22 cellular contexts compared by ENCODE assay signal in genomic region chr12:59649203-59649602, GRCh38. TPM values are rescaled to one million over a fixed set of nuclear protein-coding genes. Genes with fewer than 3 reads are reported as not detected.
DNase-seq lines count a peak whose midpoint lies in the region; ATAC-seq and TF ChIP-seq lines count a peak whose summit lies in the region.
"Had no signal": no experiment of that assay in that cellular context is flagged by ENCODE, and none has a peak within 500 bp of the region (broad histone marks: within the 10 kb centered on the region; RNA-seq: fewer than 3 reads in every experiment).

No MANE protein-coding gene starts in this region.

- CTCF ChIA-PET in A673 (lab: Charles Lee) = no interaction called here

- H3K4me3 ChIP-seq in A673 (ENCODE audit: low read depth, low read length, poor library complexity, severe bottlenecking) (no peak overlapping the region), fibroblast of villous mesenchyme (ENCODE audit: low read depth, low read length) (no peak overlapping the region), transverse colon (no peak overlapping the region)
- H3K4me3 ChIP-seq: left ventricle myocardium inferior, MG63, psoas muscle had no signal

- POLR2A ChIA-PET in A673 (lab: Charles Lee; ENCODE audit: low non-redundant PET) = no interaction called here

- H3K27me3 ChIP-seq in A673 (replicated peaks; ENCODE audit: insufficient read depth, low read depth, low read length, poor library complexity) (no peaks in the 10 kb centered on the region), transverse colon (no peaks in the 10 kb centered on the region)
- H3K27me3 ChIP-seq: MG63 had no signal

- H3K36me3 ChIP-seq in A673 (ENCODE audit: insufficient read depth, low read length, poor library complexity, severe bottlenecking) (no peaks in the 10 kb centered on the region), transverse colon (no peaks in the 10 kb centered on the region)
- H3K36me3 ChIP-seq: left ventricle myocardium inferior, MG63 had no signal

- no peak for TF ChIP-seq EP300 in transverse colon (IDR thresholded peaks at IDR 0.05; ENCODE audit: low read depth)

- no peak for ATAC-seq in HG03571 (IDR thresholded peaks at IDR 0.05; ENCODE audit: unreplicated experiment)
- ATAC-seq in activated CD4-positive, CD25-positive, alpha-beta regulatory T cell treated with anti-CD3 and anti-CD28 coated beads, Interleukin-2, amount 50 U/mL, for 24 hours = no peak
- no peak for ATAC-seq in HG02885 (IDR thresholded peaks at IDR 0.05; ENCODE audit: poor library complexity, unreplicated experiment)
- ATAC-seq: psoas muscle had no signal

- H3K4me1 ChIP-seq in A673 (ENCODE audit: insufficient read depth, low read length, poor library complexity, severe bottlenecking) (no peaks in the 10 kb centered on the region), transverse colon (peaks cover 0 to 13% (median 0%) of the 10 kb centered on the region in 4 donors)
- H3K4me1 ChIP-seq: psoas muscle had no signal

- TF ChIP-seq POLR2A in transverse colon (IDR thresholded peaks at IDR 0.05) = no peak

- DNase-seq in A673 (ENCODE audit: low spot score) = peak; percentile 6
- peak; percentile 29 for DNase-seq in EH (ENCODE audit: low read depth)
- DNase-seq in OCI-M1 (lab: John Stamatoyannopoulos, UW) = peak; percentile 38
- DNase-seq in fibroblast of villous mesenchyme (ENCODE audit: low read depth) = peak; percentile 69
- no peak for DNase-seq in transverse colon
- DNase-seq: ACHN; activated CD4-positive, alpha-beta T cell treated with anti-CD3 and anti-CD28 coated beads, Interleukin-2, amount 50 U/mL, for 1 hour; activated CD8-positive, alpha-beta memory T cell treated with anti-CD3 and anti-CD28 coated beads, Interleukin-2, amount 50 U/mL, for 4 hours; activated effector memory CD4-positive, alpha-beta T cell treated with Interleukin-2 at 50 U/mL for 16 hours; amygdala; caudate nucleus; glutamatergic neuron; left ventricle myocardium inferior; MG63; NCI-H187 treated with DMSO at 0.1 percent for 48 hours; NCI-H446 treated with DMSO at 0.1 percent for 48 hours; psoas muscle; stimulated activated CD4-positive, alpha-beta T cell treated with anti-CD3 and anti-CD28 coated beads, Interleukin-4, amount 100 ng/mL, for 24 hours; SW 1271 had no signal

- intact Hi-C loops in A673 (cut with micrococcal nuclease; ENCODE audit: unreplicated experiment) = no loop called here
- intact Hi-C loops in transverse colon (cut with DNase I; ENCODE audit: low total_unique reads) = no loop called here

- no TSS peak for BruUV-seq in A673 (replicated peaks; lab: Mats Ljungman, UMichigan)

- TF ChIP-seq CTCF in A673 (conservative IDR thresholded peaks at IDR 0.05; ENCODE audit: low read depth, low read length) (no peak), fibroblast of villous mesenchyme (IDR thresholded peaks at IDR 0.05; ENCODE audit: insufficient read depth, low read depth, low read length) (no peak), transverse colon (IDR thresholded peaks at IDR 0.05) (no peak)

- 85% methylated on average over 2 of the region's 2 CpGs for WGBS in transverse colon (ENCODE audit: low coverage in 1 of 2), 2 donors

- H3K27ac ChIP-seq in A673 (ENCODE audit: low read depth, low read length, poor library complexity, severe bottlenecking) = no peak overlapping the region
- H3K27ac ChIP-seq in transverse colon = no peak overlapping the region
- H3K27ac ChIP-seq: left ventricle myocardium inferior, psoas muscle had no signal

- in situ Hi-C loops in transverse colon (cut with MboI; ENCODE audit: low pct_ligation_motif_present in 1 of 4, low pct_unique_long_range_greater_than_20kb in 1 of 4, low sequenced_read_pairs in 3 of 4) = no loop called here

- no peaks in the 10 kb centered on the region for H3K9me3 ChIP-seq in A673 (ENCODE audit: low read depth, low read length, poor library complexity, severe bottlenecking)
- H3K9me3 ChIP-seq in transverse colon = no peaks in the 10 kb centered on the region
- H3K9me3 ChIP-seq: left ventricle myocardium inferior, psoas muscle had no signal

RNA-seq across cellular contexts. Expression of gene SLC16A7, which starts 53.4 kb away (rescaled TPM):
- 1.9 and 2.5 TPM in 2 replicates for total RNA-seq in A673 (2021)
- total RNA-seq in fibroblast of villous mesenchyme = 31.2 and 32.0 TPM in 2 replicates
- 10 to 100 TPM in 3 of 4 donors, under 1 TPM in 1; 0.80 to 29.9 (median 12.3) TPM for total RNA-seq in transverse colon
